Comparison of ENCODE assay signal across 8 cellular contexts in genomic region chr1:3772027-3772714, GRCh38. TPM values are rescaled to one million over a fixed set of nuclear protein-coding genes. Genes with fewer than 3 reads are reported as not detected.
DNase-seq lines count a peak whose midpoint lies in the region; ATAC-seq, FAIRE-seq and TF ChIP-seq lines count a peak whose summit lies in the region.

No MANE protein-coding gene starts in this region.

- H3K36me3 ChIP-seq in lower lobe of right lung, result no peaks in the 10 kb centered on the region

- H3K4me3 ChIP-seq in dorsolateral prefrontal cortex, result peak overlapping the region; percentile 42 to 77 (median 60)
- peak overlapping the region; percentile 77 for H3K4me3 ChIP-seq in lower lobe of right lung

- ATAC-seq in HG02852 (IDR thresholded peaks at IDR 0.05; ENCODE audit: unreplicated experiment) (peak; percentile 50), lower lobe of right lung (peak; percentile 91 to 93), GM18861 (IDR thresholded peaks at IDR 0.05; ENCODE audit: unreplicated experiment) (no peak)

- H3K9me3 ChIP-seq in lower lobe of right lung, result no peaks in the 10 kb centered on the region

- TF ChIP-seq POLR2A in GM12891 (IDR thresholded peaks at IDR 0.05; ENCODE audit: low read depth, low read length), result no peak

- FAIRE-seq in GM12891 (lab: Jason Lieb, UNC), result peak; percentile 82

- intact Hi-C loops in dorsolateral prefrontal cortex (cut with DNase I), result no loop called here
- intact Hi-C loops in lower lobe of right lung (cut with DNase I), result no loop called here

- DNase-seq in GM12891 (ENCODE audit: insufficient read length, low spot score), result peak; percentile 99
- peak; percentile 57 for DNase-seq in NCI-H345 treated with DMSO at 0.1 percent for 48 hours (lab: John Stamatoyannopoulos, UW; ENCODE audit: unreplicated experiment)
- DNase-seq in activated CD4-positive, alpha-beta T cell treated with anti-CD3 and anti-CD28 coated beads, Interleukin-2, amount 50 U/mL, for 4 hours, result peak; percentile 77 to 79
- peak in 7 of 10 donors; percentile 49 to 81 (median 63) for DNase-seq in dorsolateral prefrontal cortex
- DNase-seq in lower lobe of right lung, result peak; percentile 96
- DNase-seq in stimulated activated CD4-positive, alpha-beta T cell treated with anti-CD3 and anti-CD28 coated beads, TNF-alpha, amount 100 ng/mL, for 48 hours (ENCODE audit: low read depth in 3 of 3), result peak; percentile 71 to 90 (median 79)

- H3K27me3 ChIP-seq in dorsolateral prefrontal cortex (peaks cover 0 to 4% (median 0%) of the 10 kb centered on the region in 45 donors), lower lobe of right lung (ENCODE audit: low read depth) (peaks cover 4% of the 10 kb centered on the region)

- peaks cover 41% of the 10 kb centered on the region for H3K4me1 ChIP-seq in lower lobe of right lung

- TF ChIP-seq CTCF in dorsolateral prefrontal cortex (IDR thresholded peaks at IDR 0.05 in 54 of 56, conservative IDR thresholded peaks at IDR 0.05 in 2 of 56; ENCODE audit: low read depth in 1 of 56, partially characterized antibody in 56 of 56) (no peak), lower lobe of right lung (IDR thresholded peaks at IDR 0.05) (no peak)

- peak overlapping the region in 29 of 59 donors; percentile 11 to 86 (median 75) for H3K27ac ChIP-seq in dorsolateral prefrontal cortex
- peak overlapping the region; percentile 73 for H3K27ac ChIP-seq in lower lobe of right lung

TF ChIP-seq in GM12891, 5 proteins besides CTCF, POLR2A, EP300 and RAD21:
- TF ChIP-seq SPI1 (IDR thresholded peaks at IDR 0.05; ENCODE audit: low read depth, low read length) (no peak), POU2F2 (IDR thresholded peaks at IDR 0.05; ENCODE audit: low read depth, low read length) (no peak), TAF1 (IDR thresholded peaks at IDR 0.05; ENCODE audit: low read depth, low read length) (no peak), POLR2AphosphoS5 (IDR thresholded peaks at IDR 0.05; ENCODE audit: low read depth, low read length) (no peak), PAX5 (IDR thresholded peaks at IDR 0.05; ENCODE audit: insufficient read depth, low read length, severe bottlenecking) (no peak)

RNA-seq across cellular contexts. Expression of gene SMIM1, which starts 0.4 kb away (rescaled TPM):
- 0.72 TPM for polyA plus RNA-seq in GM12891 (2012; ENCODE audit: low read depth, missing spikeins)
- total RNA-seq in dorsolateral prefrontal cortex (10 to 100 TPM in 6 of 120 experiments, 1 to 10 TPM in 110, not detected in 4; 1.5 to 12.6 (median 5.2) TPM), lower lobe of right lung (8.5 TPM)

RNA-seq across cellular contexts. Expression of gene CCDC27, which starts 19.9 kb away (rescaled TPM):
- not detected for polyA plus RNA-seq in GM12891 (2012; ENCODE audit: low read depth, missing spikeins)
- total RNA-seq in dorsolateral prefrontal cortex (under 1 TPM in 8 of 120 experiments, not detected in 112; 0.17 to 0.39 (median 0.21) TPM), lower lobe of right lung (not detected)

RNA-seq across cellular contexts. Expression of gene LRRC47, which starts 24.1 kb away (rescaled TPM):
- polyA plus RNA-seq in GM12891 (2012; ENCODE audit: low read depth, missing spikeins), result 20.1 TPM
- 10 to 100 TPM; 39.4 to 80.6 (median 62.9) TPM for total RNA-seq in dorsolateral prefrontal cortex
- total RNA-seq in lower lobe of right lung, result 34.4 TPM
